Comparison of ENCODE assay signal across 8 cellular contexts in the genomic region with DNA sequence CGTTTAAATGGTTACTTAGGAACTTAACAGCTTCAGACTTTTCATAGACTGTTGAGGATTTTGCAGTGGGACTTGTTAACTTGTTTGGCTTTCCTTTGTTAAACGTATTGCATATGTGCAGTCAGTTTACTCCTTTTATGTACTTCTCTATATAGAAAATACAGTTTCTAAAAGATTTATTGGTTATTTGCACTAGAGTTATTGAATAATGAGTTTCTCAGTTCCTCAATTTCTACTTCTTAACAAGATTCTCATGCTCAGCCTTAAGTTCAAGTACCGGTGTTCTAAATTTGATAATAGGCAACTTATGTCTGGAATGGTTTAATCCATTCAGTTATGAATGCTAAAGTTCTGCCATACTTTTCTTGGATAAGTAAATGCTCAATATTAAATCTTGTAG. TPM values are rescaled to one million over a fixed set of nuclear protein-coding genes. Genes with fewer than 3 reads are reported as not detected.
A peak's percentile ranks its signal among the peaks of the same experiment; 100 is the strongest.
DNase-seq lines count a peak whose midpoint lies in the region; ATAC-seq, FAIRE-seq and TF ChIP-seq lines count a peak whose summit lies in the region.

No MANE protein-coding gene starts in this region.

- no peak for FAIRE-seq in A549 (lab: Jason Lieb, UNC)

- POLR2A ChIA-PET in A549 (lab: Yijun Ruan, JAX): interaction anchor here (1.5 to 3.0 kb wide), 3 partner anchors 8 to 52 kb away, joined by 8 to 27 read pairs (median 20); a partner anchor contains a TSS

- CTCF ChIA-PET in A549 (lab: Yijun Ruan, JAX): interaction anchor here (1.0 kb wide), 1 partner anchor 36 kb away, joined by 3 read pairs; no protein-coding TSS in a partner anchor

- peak overlapping the region; percentile 84 to 98 for H3K27ac ChIP-seq in A549
- H3K27ac ChIP-seq in HL-60 (replicated peaks): peak overlapping the region; percentile 91
- H3K27ac ChIP-seq in body of pancreas: peak overlapping the region; percentile 74 to 98 (median 94)

- H3K36me3 ChIP-seq in body of pancreas (replicated peaks in 1 of 2; ENCODE audit: insufficient read depth in 1 of 2, low read depth in 2 of 2): no peaks in the 10 kb centered on the region

- TF ChIP-seq EP300 in A549 (IDR thresholded peaks at IDR 0.05): no peak

- peaks cover 27% of the 10 kb centered on the region for H3K4me1 ChIP-seq in A549
- H3K4me1 ChIP-seq in body of pancreas: peaks cover 28% of the 10 kb centered on the region
- peaks cover 14% of the 10 kb centered on the region for H3K4me1 ChIP-seq in mononuclear cell (ENCODE audit: insufficient read depth, low read length)

- peak overlapping the region; percentile 91 for H3K4me2 ChIP-seq in A549

- no peaks in the 10 kb centered on the region for H3K27me3 ChIP-seq in HL-60 (ENCODE audit: insufficient read depth, poor library complexity, severe bottlenecking)
- no peaks in the 10 kb centered on the region for H3K27me3 ChIP-seq in body of pancreas
- H3K27me3 ChIP-seq in mononuclear cell (ENCODE audit: insufficient read depth, low read length): no peaks in the 10 kb centered on the region

- intact Hi-C loops in body of pancreas (cut with DNase I): no loop called here

- H3K4me3 ChIP-seq in A549 (peak overlapping the region; percentile 60), HL-60 (replicated peaks; ENCODE audit: insufficient read depth, low read length) (peak overlapping the region; percentile 85), body of pancreas (peak overlapping the region; percentile 68 to 87), mononuclear cell (ENCODE audit: low read length) (peak overlapping the region; percentile 100)

- TF ChIP-seq RAD21 in A549 (conservative IDR thresholded peaks at IDR 0.05 in 1 of 2, IDR thresholded peaks at IDR 0.05 in 1 of 2): no peak

- TF ChIP-seq CTCF in A549 (IDR thresholded peaks at IDR 0.05) (no peak), HL-60 (IDR thresholded peaks at IDR 0.05; ENCODE audit: insufficient read depth, low read length) (no peak), body of pancreas (IDR thresholded peaks at IDR 0.05) (no peak)

- 1% methylated on average over 3 of the region's 3 CpGs for WGBS in A549 (ENCODE audit: missing lambda C conversion rate)
- WGBS in body of pancreas, 2 donors: 2 to 3% methylated on average over 3 of the region's 3 CpGs

- H3K9me3 ChIP-seq in A549 (no peaks in the 10 kb centered on the region), body of pancreas (no peaks in the 10 kb centered on the region), mononuclear cell (ENCODE audit: low read depth, low read length) (no peaks in the 10 kb centered on the region)

- ATAC-seq in A549: no peak
- no peak for ATAC-seq in body of pancreas
- no peak for ATAC-seq in HG03378 (IDR thresholded peaks at IDR 0.05; ENCODE audit: unreplicated experiment)
- no peak for ATAC-seq in GM19455 (IDR thresholded peaks at IDR 0.05; ENCODE audit: unreplicated experiment)

- TF ChIP-seq POLR2A in A549 (IDR thresholded peaks at IDR 0.05; ENCODE audit: low read length): no peak
- TF ChIP-seq POLR2A in body of pancreas (IDR thresholded peaks at IDR 0.05): no peak

- DNase-seq in A549 (ENCODE audit: low read depth in 1 of 2, low spot score in 1 of 2) (no peak), HL-60 (ENCODE audit: low read depth in 1 of 2, low spot score in 1 of 2) (no peak), body of pancreas (no peak), NK-92 (lab: John Stamatoyannopoulos, UW; ENCODE audit: unreplicated experiment) (no peak), NCI-H345 (lab: John Stamatoyannopoulos, UW) (no peak)

TF ChIP-seq in A549, 52 proteins besides CTCF, POLR2A, EP300 and RAD21 (continues in another document):
- TF ChIP-seq, protein P1, sequence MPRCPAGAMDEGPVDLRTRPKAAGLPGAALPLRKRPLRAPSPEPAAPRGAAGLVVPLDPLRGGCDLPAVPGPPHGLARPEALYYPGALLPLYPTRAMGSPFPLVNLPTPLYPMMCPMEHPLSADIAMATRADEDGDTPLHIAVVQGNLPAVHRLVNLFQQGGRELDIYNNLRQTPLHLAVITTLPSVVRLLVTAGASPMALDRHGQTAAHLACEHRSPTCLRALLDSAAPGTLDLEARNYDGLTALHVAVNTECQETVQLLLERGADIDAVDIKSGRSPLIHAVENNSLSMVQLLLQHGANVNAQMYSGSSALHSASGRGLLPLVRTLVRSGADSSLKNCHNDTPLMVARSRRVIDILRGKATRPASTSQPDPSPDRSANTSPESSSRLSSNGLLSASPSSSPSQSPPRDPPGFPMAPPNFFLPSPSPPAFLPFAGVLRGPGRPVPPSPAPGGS (IDR thresholded peaks at IDR 0.05): no peak
- TF ChIP-seq FOSB (CRISPR knock-in tag; IDR thresholded peaks at IDR 0.05): no peak
- no peak for TF ChIP-seq TP53 (CRISPR knock-in tag; IDR thresholded peaks at IDR 0.05)
- no peak for TF ChIP-seq GATA3 (IDR thresholded peaks at IDR 0.05; ENCODE audit: borderline replicate concordance)
- no peak for TF ChIP-seq RARB (CRISPR knock-in tag; IDR thresholded peaks at IDR 0.05)
- TF ChIP-seq FOSL2 (IDR thresholded peaks at IDR 0.05): no peak
- TF ChIP-seq FOSL2 (CRISPR knock-in tag; IDR thresholded peaks at IDR 0.05): no peak
- TF ChIP-seq CBX2 (IDR thresholded peaks at IDR 0.05; ENCODE audit: borderline replicate concordance, low read depth): no peak
- no peak for TF ChIP-seq CEBPB (IDR thresholded peaks at IDR 0.05)
- TF ChIP-seq, protein P2, sequence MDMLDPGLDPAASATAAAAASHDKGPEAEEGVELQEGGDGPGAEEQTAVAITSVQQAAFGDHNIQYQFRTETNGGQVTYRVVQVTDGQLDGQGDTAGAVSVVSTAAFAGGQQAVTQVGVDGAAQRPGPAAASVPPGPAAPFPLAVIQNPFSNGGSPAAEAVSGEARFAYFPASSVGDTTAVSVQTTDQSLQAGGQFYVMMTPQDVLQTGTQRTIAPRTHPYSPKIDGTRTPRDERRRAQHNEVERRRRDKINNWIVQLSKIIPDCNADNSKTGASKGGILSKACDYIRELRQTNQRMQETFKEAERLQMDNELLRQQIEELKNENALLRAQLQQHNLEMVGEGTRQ (IDR thresholded peaks at IDR 0.05): no peak
- TF ChIP-seq CBX8 (IDR thresholded peaks at IDR 0.05): no peak
- no peak for TF ChIP-seq MAFK (IDR thresholded peaks at IDR 0.05; ENCODE audit: partially characterized antibody)
- no peak for TF ChIP-seq JUNB (IDR thresholded peaks at IDR 0.05)
- TF ChIP-seq, protein P3, sequence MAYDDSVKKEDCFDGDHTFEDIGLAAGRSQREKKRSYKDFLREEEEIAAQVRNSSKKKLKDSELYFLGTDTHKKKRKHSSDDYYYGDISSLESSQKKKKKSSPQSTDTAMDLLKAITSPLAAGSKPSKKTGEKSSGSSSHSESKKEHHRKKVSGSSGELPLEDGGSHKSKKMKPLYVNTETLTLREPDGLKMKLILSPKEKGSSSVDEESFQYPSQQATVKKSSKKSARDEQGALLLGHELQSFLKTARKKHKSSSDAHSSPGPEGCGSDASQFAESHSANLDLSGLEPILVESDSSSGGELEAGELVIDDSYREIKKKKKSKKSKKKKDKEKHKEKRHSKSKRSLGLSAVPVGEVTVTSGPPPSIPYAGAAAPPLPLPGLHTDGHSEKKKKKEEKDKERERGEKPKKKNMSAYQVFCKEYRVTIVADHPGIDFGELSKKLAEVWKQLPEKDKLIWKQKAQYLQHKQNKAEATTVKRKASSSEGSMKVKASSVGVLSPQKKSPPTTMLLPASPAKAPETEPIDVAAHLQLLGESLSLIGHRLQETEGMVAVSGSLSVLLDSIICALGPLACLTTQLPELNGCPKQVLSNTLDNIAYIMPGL (CRISPR knock-in tag; IDR thresholded peaks at IDR 0.05; ENCODE audit: borderline replicate concordance): no peak
- TF ChIP-seq NFE2L2 (conservative IDR thresholded peaks at IDR 0.05; ENCODE audit: low read length): no peak
- no peak for TF ChIP-seq BHLHE40 (IDR thresholded peaks at IDR 0.05; ENCODE audit: low read depth, low read length)
- TF ChIP-seq EHMT2 (IDR thresholded peaks at IDR 0.05; ENCODE audit: low read depth): no peak
- TF ChIP-seq SMC3 (IDR thresholded peaks at IDR 0.05): no peak

RNA-seq across cellular contexts. Expression of a gene that starts 0.9 kb away (rescaled TPM):
- 410 and 411 TPM in 2 replicates for polyA plus RNA-seq in A549 (2011; rRNA removed)
- polyA plus RNA-seq in A549 (2012; cell fraction: cytosol; rRNA removed): 276 and 300 TPM in 2 replicates
- polyA plus RNA-seq in A549 (2012; cell fraction: nucleus; rRNA removed): 108 and 132 TPM in 2 replicates
- polyA plus RNA-seq in A549 (2017; fragmentation: RNase III; extraction: RNeasy Plus Mini Kit Qiagen cat#74134 plus additional on column Dnase treatment): 260 to 286 TPM (median 261 TPM) in 3 replicates
- polyA minus RNA-seq in A549 (2011; rRNA and poly(A)+ RNA removed): 115 and 129 TPM in 2 replicates
- total RNA-seq in body of pancreas: 10 to 100 TPM; 59.7 to 77.0 TPM
- 70.7 TPM for total RNA-seq in mononuclear cell

RNA-seq across cellular contexts. Expression of a gene that starts 45.6 kb away (rescaled TPM):
- 100 and 101 TPM in 2 replicates for polyA plus RNA-seq in A549 (2011; rRNA removed)
- polyA plus RNA-seq in A549 (2012; cell fraction: cytosol; rRNA removed): 17.9 and 20.5 TPM in 2 replicates
- polyA plus RNA-seq in A549 (2012; cell fraction: nucleus; rRNA removed): 10.2 and 19.3 TPM in 2 replicates
- 47.1 to 53.8 TPM (median 47.9 TPM) in 3 replicates for polyA plus RNA-seq in A549 (2017; fragmentation: RNase III; extraction: RNeasy Plus Mini Kit Qiagen cat#74134 plus additional on column Dnase treatment)
- 7.5 and 8.8 TPM in 2 replicates for polyA minus RNA-seq in A549 (2011; rRNA and poly(A)+ RNA removed)
- 10 to 100 TPM; 31.9 to 74.5 TPM for total RNA-seq in body of pancreas
- total RNA-seq in mononuclear cell: 57.7 TPM

RNA-seq across cellular contexts. Expression of a gene that starts 52.8 kb away (rescaled TPM):
- polyA plus RNA-seq in A549 (2011; rRNA removed) (9.3 and 15.1 TPM in 2 replicates), A549 (2017; fragmentation: RNase III; extraction: RNeasy Plus Mini Kit Qiagen cat#74134 plus additional on column Dnase treatment) (6.9 to 9.7 TPM (median 9.0 TPM) in 3 replicates)
- 1.6 and 2.4 TPM in 2 replicates for polyA plus RNA-seq in A549 (2012; cell fraction: cytosol; rRNA removed)
- polyA plus RNA-seq in A549 (2012; cell fraction: nucleus; rRNA removed): 2.0 and 2.5 TPM in 2 replicates
- 6.2 and 8.6 TPM in 2 replicates for polyA minus RNA-seq in A549 (2011; rRNA and poly(A)+ RNA removed)
- total RNA-seq in body of pancreas (10 to 100 TPM; 23.6 to 28.3 TPM), mononuclear cell (58.0 TPM)
